ENCODE assay signal across 1 cellular context in genomic region chr17:41930009-41930832, GRCh38.
A peak's percentile ranks its signal among the peaks of the same experiment; 100 is the strongest.
TF ChIP-seq lines count a peak whose summit lies in the region.

Gene ODAD4, plus strand, starts transcription at chr17:41930617. Its CDS starts 107 bp downstream, at chr17:41930724.

TF ChIP-seq in HepG2, 621 proteins besides CTCF, POLR2A, EP300 and RAD21 (continued from another document and continues in another):
- TF ChIP-seq ZNF646 (CRISPR knock-in tag; IDR thresholded peaks at IDR 0.05) (no peak), SOX5 (CRISPR knock-in tag; IDR thresholded peaks at IDR 0.05; ENCODE audit: borderline replicate concordance) (peak; percentile 61; the same call in 1 of the 2 replicates), HIC2 (CRISPR knock-in tag; IDR thresholded peaks at IDR 0.05; ENCODE audit: low read depth) (peak; percentile 85), ZFP41 (CRISPR knock-in tag; IDR thresholded peaks at IDR 0.05; ENCODE audit: borderline replicate concordance) (peak; percentile 68; the same call in 1 of the 2 replicates), ZNF124 (CRISPR knock-in tag; IDR thresholded peaks at IDR 0.05) (peak; percentile 69; the same call in 1 of the 2 replicates), JDP2 (CRISPR knock-in tag; IDR thresholded peaks at IDR 0.05; ENCODE audit: borderline replicate concordance) (no peak), SMAD3 (CRISPR knock-in tag; IDR thresholded peaks at IDR 0.05) (no peak), ZSCAN30 (CRISPR knock-in tag; IDR thresholded peaks at IDR 0.05) (0 out of 2 replicates have a peak, but pooled peaks have one; percentile 79), ZFP1 (CRISPR knock-in tag; IDR thresholded peaks at IDR 0.05) (0 out of 2 replicates have a peak, but pooled peaks have one; percentile 41), HMGA1 (CRISPR knock-in tag; conservative IDR thresholded peaks at IDR 0.05) (no peak), NFE2 (CRISPR knock-in tag; IDR thresholded peaks at IDR 0.05) (no peak), RBFOX2 (IDR thresholded peaks at IDR 0.05; ENCODE audit: low read depth, low read length) (peak; percentile 63), ZNF713 (CRISPR knock-in tag; IDR thresholded peaks at IDR 0.05) (peak; percentile 92; the same call in 1 of the 2 replicates), RARG (CRISPR knock-in tag; IDR thresholded peaks at IDR 0.05; ENCODE audit: low read depth) (no peak), SOX6 (IDR thresholded peaks at IDR 0.05) (no peak), SOX6 (CRISPR knock-in tag; IDR thresholded peaks at IDR 0.05) (peak; percentile 81), ZBTB25 (CRISPR knock-in tag; IDR thresholded peaks at IDR 0.05) (peak; percentile 83; the same call in 1 of the 2 replicates), PAWR (CRISPR knock-in tag; IDR thresholded peaks at IDR 0.05; ENCODE audit: borderline replicate concordance) (0 out of 2 replicates have a peak, but pooled peaks have one; percentile 74)
- TF ChIP-seq, protein P1, sequence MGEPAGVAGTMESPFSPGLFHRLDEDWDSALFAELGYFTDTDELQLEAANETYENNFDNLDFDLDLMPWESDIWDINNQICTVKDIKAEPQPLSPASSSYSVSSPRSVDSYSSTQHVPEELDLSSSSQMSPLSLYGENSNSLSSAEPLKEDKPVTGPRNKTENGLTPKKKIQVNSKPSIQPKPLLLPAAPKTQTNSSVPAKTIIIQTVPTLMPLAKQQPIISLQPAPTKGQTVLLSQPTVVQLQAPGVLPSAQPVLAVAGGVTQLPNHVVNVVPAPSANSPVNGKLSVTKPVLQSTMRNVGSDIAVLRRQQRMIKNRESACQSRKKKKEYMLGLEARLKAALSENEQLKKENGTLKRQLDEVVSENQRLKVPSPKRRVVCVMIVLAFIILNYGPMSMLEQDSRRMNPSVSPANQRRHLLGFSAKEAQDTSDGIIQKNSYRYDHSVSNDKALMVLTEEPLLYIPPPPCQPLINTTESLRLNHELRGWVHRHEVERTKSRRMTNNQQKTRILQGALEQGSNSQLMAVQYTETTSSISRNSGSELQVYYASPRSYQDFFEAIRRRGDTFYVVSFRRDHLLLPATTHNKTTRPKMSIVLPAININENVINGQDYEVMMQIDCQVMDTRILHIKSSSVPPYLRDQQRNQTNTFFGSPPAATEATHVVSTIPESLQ (CRISPR knock-in tag; conservative IDR thresholded peaks at IDR 0.05) = no peak
- TF ChIP-seq, protein P2, sequence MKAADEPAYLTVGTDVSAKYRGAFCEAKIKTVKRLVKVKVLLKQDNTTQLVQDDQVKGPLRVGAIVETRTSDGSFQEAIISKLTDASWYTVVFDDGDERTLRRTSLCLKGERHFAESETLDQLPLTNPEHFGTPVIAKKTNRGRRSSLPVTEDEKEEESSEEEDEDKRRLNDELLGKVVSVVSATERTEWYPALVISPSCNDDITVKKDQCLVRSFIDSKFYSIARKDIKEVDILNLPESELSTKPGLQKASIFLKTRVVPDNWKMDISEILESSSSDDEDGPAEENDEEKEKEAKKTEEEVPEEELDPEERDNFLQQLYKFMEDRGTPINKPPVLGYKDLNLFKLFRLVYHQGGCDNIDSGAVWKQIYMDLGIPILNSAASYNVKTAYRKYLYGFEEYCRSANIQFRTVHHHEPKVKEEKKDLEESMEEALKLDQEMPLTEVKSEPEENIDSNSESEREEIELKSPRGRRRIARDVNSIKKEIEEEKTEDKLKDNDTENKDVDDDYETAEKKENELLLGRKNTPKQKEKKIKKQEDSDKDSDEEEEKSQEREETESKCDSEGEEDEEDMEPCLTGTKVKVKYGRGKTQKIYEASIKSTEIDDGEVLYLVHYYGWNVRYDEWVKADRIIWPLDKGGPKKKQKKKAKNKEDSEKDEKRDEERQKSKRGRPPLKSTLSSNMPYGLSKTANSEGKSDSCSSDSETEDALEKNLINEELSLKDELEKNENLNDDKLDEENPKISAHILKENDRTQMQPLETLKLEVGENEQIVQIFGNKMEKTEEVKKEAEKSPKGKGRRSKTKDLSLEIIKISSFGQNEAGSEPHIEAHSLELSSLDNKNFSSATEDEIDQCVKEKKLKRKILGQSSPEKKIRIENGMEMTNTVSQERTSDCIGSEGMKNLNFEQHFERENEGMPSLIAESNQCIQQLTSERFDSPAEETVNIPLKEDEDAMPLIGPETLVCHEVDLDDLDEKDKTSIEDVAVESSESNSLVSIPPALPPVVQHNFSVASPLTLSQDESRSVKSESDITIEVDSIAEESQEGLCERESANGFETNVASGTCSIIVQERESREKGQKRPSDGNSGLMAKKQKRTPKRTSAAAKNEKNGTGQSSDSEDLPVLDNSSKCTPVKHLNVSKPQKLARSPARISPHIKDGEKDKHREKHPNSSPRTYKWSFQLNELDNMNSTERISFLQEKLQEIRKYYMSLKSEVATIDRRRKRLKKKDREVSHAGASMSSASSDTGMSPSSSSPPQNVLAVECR (CRISPR knock-in tag; IDR thresholded peaks at IDR 0.05; ENCODE audit: borderline replicate concordance) = peak; percentile 95
- TF ChIP-seq, protein P3, sequence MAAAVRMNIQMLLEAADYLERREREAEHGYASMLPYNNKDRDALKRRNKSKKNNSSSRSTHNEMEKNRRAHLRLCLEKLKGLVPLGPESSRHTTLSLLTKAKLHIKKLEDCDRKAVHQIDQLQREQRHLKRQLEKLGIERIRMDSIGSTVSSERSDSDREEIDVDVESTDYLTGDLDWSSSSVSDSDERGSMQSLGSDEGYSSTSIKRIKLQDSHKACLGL (CRISPR knock-in tag; IDR thresholded peaks at IDR 0.05) = peak; percentile 81
- TF ChIP-seq, protein P4, sequence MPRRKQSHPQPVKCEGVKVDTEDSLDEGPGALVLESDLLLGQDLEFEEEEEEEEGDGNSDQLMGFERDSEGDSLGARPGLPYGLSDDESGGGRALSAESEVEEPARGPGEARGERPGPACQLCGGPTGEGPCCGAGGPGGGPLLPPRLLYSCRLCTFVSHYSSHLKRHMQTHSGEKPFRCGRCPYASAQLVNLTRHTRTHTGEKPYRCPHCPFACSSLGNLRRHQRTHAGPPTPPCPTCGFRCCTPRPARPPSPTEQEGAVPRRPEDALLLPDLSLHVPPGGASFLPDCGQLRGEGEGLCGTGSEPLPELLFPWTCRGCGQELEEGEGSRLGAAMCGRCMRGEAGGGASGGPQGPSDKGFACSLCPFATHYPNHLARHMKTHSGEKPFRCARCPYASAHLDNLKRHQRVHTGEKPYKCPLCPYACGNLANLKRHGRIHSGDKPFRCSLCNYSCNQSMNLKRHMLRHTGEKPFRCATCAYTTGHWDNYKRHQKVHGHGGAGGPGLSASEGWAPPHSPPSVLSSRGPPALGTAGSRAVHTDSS (CRISPR knock-in tag; conservative IDR thresholded peaks at IDR 0.05) = 0 out of 2 replicates have a peak, but pooled peaks have one; percentile 61
- TF ChIP-seq, protein P5, sequence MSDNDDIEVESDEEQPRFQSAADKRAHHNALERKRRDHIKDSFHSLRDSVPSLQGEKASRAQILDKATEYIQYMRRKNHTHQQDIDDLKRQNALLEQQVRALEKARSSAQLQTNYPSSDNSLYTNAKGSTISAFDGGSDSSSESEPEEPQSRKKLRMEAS (IDR thresholded peaks at IDR 0.05) = peak; percentile 91
- TF ChIP-seq, protein P6, sequence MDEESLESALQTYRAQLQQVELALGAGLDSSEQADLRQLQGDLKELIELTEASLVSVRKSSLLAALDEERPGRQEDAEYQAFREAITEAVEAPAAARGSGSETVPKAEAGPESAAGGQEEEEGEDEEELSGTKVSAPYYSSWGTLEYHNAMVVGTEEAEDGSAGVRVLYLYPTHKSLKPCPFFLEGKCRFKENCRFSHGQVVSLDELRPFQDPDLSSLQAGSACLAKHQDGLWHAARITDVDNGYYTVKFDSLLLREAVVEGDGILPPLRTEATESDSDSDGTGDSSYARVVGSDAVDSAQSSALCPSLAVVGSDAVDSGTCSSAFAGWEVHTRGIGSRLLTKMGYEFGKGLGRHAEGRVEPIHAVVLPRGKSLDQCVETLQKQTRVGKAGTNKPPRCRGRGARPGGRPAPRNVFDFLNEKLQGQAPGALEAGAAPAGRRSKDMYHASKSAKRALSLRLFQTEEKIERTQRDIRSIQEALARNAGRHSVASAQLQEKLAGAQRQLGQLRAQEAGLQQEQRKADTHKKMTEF (CRISPR knock-in tag; IDR thresholded peaks at IDR 0.05) = peak; percentile 85
- TF ChIP-seq, protein P7, sequence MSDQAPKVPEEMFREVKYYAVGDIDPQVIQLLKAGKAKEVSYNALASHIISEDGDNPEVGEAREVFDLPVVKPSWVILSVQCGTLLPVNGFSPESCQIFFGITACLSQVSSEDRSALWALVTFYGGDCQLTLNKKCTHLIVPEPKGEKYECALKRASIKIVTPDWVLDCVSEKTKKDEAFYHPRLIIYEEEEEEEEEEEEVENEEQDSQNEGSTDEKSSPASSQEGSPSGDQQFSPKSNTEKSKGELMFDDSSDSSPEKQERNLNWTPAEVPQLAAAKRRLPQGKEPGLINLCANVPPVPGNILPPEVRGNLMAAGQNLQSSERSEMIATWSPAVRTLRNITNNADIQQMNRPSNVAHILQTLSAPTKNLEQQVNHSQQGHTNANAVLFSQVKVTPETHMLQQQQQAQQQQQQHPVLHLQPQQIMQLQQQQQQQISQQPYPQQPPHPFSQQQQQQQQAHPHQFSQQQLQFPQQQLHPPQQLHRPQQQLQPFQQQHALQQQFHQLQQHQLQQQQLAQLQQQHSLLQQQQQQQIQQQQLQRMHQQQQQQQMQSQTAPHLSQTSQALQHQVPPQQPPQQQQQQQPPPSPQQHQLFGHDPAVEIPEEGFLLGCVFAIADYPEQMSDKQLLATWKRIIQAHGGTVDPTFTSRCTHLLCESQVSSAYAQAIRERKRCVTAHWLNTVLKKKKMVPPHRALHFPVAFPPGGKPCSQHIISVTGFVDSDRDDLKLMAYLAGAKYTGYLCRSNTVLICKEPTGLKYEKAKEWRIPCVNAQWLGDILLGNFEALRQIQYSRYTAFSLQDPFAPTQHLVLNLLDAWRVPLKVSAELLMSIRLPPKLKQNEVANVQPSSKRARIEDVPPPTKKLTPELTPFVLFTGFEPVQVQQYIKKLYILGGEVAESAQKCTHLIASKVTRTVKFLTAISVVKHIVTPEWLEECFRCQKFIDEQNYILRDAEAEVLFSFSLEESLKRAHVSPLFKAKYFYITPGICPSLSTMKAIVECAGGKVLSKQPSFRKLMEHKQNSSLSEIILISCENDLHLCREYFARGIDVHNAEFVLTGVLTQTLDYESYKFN (CRISPR knock-in tag; conservative IDR thresholded peaks at IDR 0.05) = peak; percentile 80
- TF ChIP-seq, protein P8, sequence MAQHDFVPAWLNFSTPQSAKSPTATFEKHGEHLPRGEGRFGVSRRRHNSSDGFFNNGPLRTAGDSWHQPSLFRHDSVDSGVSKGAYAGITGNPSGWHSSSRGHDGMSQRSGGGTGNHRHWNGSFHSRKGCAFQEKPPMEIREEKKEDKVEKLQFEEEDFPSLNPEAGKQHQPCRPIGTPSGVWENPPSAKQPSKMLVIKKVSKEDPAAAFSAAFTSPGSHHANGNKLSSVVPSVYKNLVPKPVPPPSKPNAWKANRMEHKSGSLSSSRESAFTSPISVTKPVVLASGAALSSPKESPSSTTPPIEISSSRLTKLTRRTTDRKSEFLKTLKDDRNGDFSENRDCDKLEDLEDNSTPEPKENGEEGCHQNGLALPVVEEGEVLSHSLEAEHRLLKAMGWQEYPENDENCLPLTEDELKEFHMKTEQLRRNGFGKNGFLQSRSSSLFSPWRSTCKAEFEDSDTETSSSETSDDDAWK (CRISPR knock-in tag; IDR thresholded peaks at IDR 0.05) = no peak
